Comparison of ENCODE assay signal across 2 cellular contexts in genomic region chr16:1439699-1440074, GRCh38.
A peak's percentile ranks its signal among the peaks of the same experiment; 100 is the strongest.
TF ChIP-seq lines count a peak whose summit lies in the region.
"Not testable (repeated sequence)": the region's sequence is repeated elsewhere in the genome, so short reads cannot be mapped to it uniquely, and the experiment has no call there.

No MANE protein-coding gene starts in this region.

TF ChIP-seq in HEK293, 187 proteins besides CTCF, POLR2A, EP300 and RAD21:
- TF ChIP-seq ZNF394 (tag by site-specific recombination; IDR thresholded peaks at IDR 0.05; ENCODE audit: borderline replicate concordance) (0 out of 2 replicates have a peak, but pooled peaks have one; percentile 15), ZIC2 (tag by site-specific recombination; IDR thresholded peaks at IDR 0.05) (peak; percentile 52; the same call in 1 of the 2 replicates)

TF ChIP-seq in K562, 482 proteins besides CTCF, POLR2A, EP300 and RAD21:
- TF ChIP-seq ZBTB33 (CRISPR knock-in tag; IDR thresholded peaks at IDR 0.05), result peak; percentile 12; the same call in 1 of the 2 replicates
- TF ChIP-seq ZBTB40 (IDR thresholded peaks at IDR 0.05), result peak; percentile 98
- TF ChIP-seq ZBTB40 (CRISPR knock-in tag; IDR thresholded peaks at IDR 0.05), result peak; percentile 98
- peak; percentile 24; the same call in 1 of the 2 replicates for TF ChIP-seq PKNOX1 (IDR thresholded peaks at IDR 0.05)
- TF ChIP-seq TFAP4 (CRISPR knock-in tag; IDR thresholded peaks at IDR 0.05; ENCODE audit: borderline replicate concordance), result 0 out of 2 replicates have a peak, but pooled peaks have one; percentile 6
- peak; percentile 80 for TF ChIP-seq ATF3 (IDR thresholded peaks at IDR 0.05)
- not testable (repeated sequence) for TF ChIP-seq ATF3 (CRISPR knock-in tag; conservative IDR thresholded peaks at IDR 0.05)
- peak; percentile 47; the same call in 1 of the 2 replicates for TF ChIP-seq ZNF384 (IDR thresholded peaks at IDR 0.05; ENCODE audit: low read depth, low read length)
- TF ChIP-seq NFE2 (IDR thresholded peaks at IDR 0.05; ENCODE audit: low read depth), result 0 out of 2 replicates have a peak, but pooled peaks have one; percentile 12
- TF ChIP-seq JUND (IDR thresholded peaks at IDR 0.05; ENCODE audit: borderline replicate concordance, low read depth, low read length), result peak; percentile 44; the same call in 1 of the 2 replicates
- TF ChIP-seq JUND (tag; IDR thresholded peaks at IDR 0.05; ENCODE audit: borderline replicate concordance, low read depth, low read length), result 0 out of 3 replicates have a peak, but pooled peaks have one; percentile 13
